In genomic region chr17:50864747-50865059, GRCh38 we compare ENCODE assay signal across 8 cellular contexts. TPM values are rescaled to one million over a fixed set of nuclear protein-coding genes. Genes with fewer than 3 reads are reported as not detected.
DNase-seq lines count a peak whose midpoint lies in the region; ATAC-seq and TF ChIP-seq lines count a peak whose summit lies in the region.

No MANE protein-coding gene starts in this region.

- H3K27ac ChIP-seq in SJSA1 (no peak overlapping the region), esophagus squamous epithelium (peak overlapping the region; percentile 96 to 100 (median 98)), prostate gland (peak overlapping the region; percentile 100)

- TF ChIP-seq POLR2A in esophagus squamous epithelium (IDR thresholded peaks at IDR 0.05) (no peak), prostate gland (IDR thresholded peaks at IDR 0.05) (no peak)

- DNase-seq in GM06990 (ENCODE audit: extremely low read depth, insufficient read length), result no peak
- no peak for DNase-seq in SJSA1 (ENCODE audit: low read depth in 1 of 2, low spot score in 2 of 2)
- no peak for DNase-seq in esophagus squamous epithelium (lab: John Stamatoyannopoulos, UW)
- no peak for DNase-seq in prostate gland (ENCODE audit: low spot score)
- no peak for DNase-seq in activated CD4-positive, CD25-positive, alpha-beta regulatory T cell treated with anti-CD3 and anti-CD28 coated beads, Interleukin-2, amount 50 U/mL, for 72 hours

- H3K27me3 ChIP-seq in GM06990 (replicated peaks; ENCODE audit: control insufficient read depth, insufficient read depth, low read length), result no peaks in the 10 kb centered on the region
- no peaks in the 10 kb centered on the region for H3K27me3 ChIP-seq in SJSA1 (replicated peaks)
- H3K27me3 ChIP-seq in esophagus squamous epithelium, result no peaks in the 10 kb centered on the region
- H3K27me3 ChIP-seq in prostate gland (replicated peaks; ENCODE audit: insufficient read depth), result no peaks in the 10 kb centered on the region

- H3K36me3 ChIP-seq in GM06990 (ENCODE audit: control insufficient read depth, insufficient read depth, low read length) (peaks cover 5% of the 10 kb centered on the region; the same call in 1 of the 2 replicates), SJSA1 (peaks cover 27% of the 10 kb centered on the region), esophagus squamous epithelium (peaks cover 6 to 34% (median 9%) of the 10 kb centered on the region in 3 donors), prostate gland (no peaks in the 10 kb centered on the region)

- intact Hi-C loops in esophagus squamous epithelium (cut with DNase I), result loop anchor here (5.0 kb wide), 1 partner anchor 88 kb away; no protein-coding TSS in a partner anchor
- intact Hi-C loops in prostate gland (cut with DNase I), result loop anchor here (2.0 kb wide), 1 partner anchor 90 kb away; no protein-coding TSS in a partner anchor

- TF ChIP-seq CTCF in GM06990 (IDR thresholded peaks at IDR 0.05; ENCODE audit: insufficient read depth, low read length, poor library complexity, severe bottlenecking) (no peak), esophagus squamous epithelium (IDR thresholded peaks at IDR 0.05) (peak in 1 of 6 experiments; percentile 12), prostate gland (IDR thresholded peaks at IDR 0.05) (peak in 1 of 4 experiments; percentile 13)

- no peak for ATAC-seq in GM18870 (IDR thresholded peaks at IDR 0.05; ENCODE audit: unreplicated experiment)
- no peak for ATAC-seq in HG02870 (IDR thresholded peaks at IDR 0.05; ENCODE audit: unreplicated experiment)
- ATAC-seq in GM19455 (IDR thresholded peaks at IDR 0.05; ENCODE audit: unreplicated experiment), result no peak

- H3K4me1 ChIP-seq in SJSA1 (replicated peaks) (peaks cover 10% of the 10 kb centered on the region), esophagus squamous epithelium (peaks cover 7 to 59% (median 20%) of the 10 kb centered on the region in 3 donors), prostate gland (replicated peaks) (no peaks in the 10 kb centered on the region)

- WGBS in esophagus squamous epithelium, 2 donors, result 2 to 6% methylated on average over 6 of the region's 6 CpGs
- 7% methylated on average over 6 of the region's 6 CpGs for WGBS in prostate gland

- H3K4me3 ChIP-seq in GM06990 (replicated peaks; ENCODE audit: low read depth, low read length) (peak overlapping the region; percentile 84), SJSA1 (peak overlapping the region; percentile 90), esophagus squamous epithelium (peak overlapping the region; percentile 92 to 99 (median 97)), prostate gland (peak overlapping the region; percentile 79 to 98)

- H3K9me3 ChIP-seq in SJSA1 (replicated peaks), result no peaks in the 10 kb centered on the region
- no peaks in the 10 kb centered on the region for H3K9me3 ChIP-seq in esophagus squamous epithelium
- H3K9me3 ChIP-seq in prostate gland, result no peaks in the 10 kb centered on the region

RNA-seq across cellular contexts. Expression of gene TOB1, which starts 1.5 kb away (rescaled TPM):
- total RNA-seq in SJSA1 (2014; rRNA removed; shearing (Covaris generic)), result 0.28 and 3.1 TPM in 2 replicates
- total RNA-seq in esophagus squamous epithelium, result 10 to 100 TPM; 21.5 to 35.9 (median 31.1) TPM
- 10 to 100 TPM; 37.1 to 64.7 TPM for total RNA-seq in prostate gland

RNA-seq across cellular contexts. Expression of gene WFIKKN2, which starts 29.3 kb away (rescaled TPM):
- total RNA-seq in SJSA1 (2014; rRNA removed; shearing (Covaris generic)), result not detected in 2 replicates
- total RNA-seq in esophagus squamous epithelium (under 1 TPM in 1 of 4 donors, not detected in 3; 0.08 TPM), prostate gland (1 to 10 TPM in 1 of 2 donors, under 1 TPM in 1; 0.18 to 2.4 TPM)
